15 cellular contexts compared by ENCODE assay signal in the genomic region with DNA sequence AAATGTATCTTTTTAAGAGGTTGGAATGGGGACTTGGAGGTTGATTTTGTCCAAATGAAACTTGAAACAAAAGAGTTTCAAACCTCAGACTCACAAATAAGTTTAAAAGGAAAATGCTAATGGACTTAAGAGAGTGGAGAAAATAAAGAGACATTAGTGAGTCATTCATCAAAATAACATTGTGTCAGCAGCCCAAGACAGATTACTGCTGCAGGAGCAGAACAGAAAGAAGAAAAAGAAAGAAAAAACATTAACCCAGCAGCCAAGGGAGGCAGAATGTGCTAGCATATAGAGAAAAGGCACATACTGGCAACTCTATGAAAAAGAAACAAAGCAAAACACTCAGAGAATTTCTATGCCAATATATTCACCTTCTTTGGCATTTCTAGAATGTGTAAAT. TPM values are rescaled to one million over a fixed set of nuclear protein-coding genes. Genes with fewer than 3 reads are reported as not detected.
A peak's percentile ranks its signal among the peaks of the same experiment; 100 is the strongest.
DNase-seq lines count a peak whose midpoint lies in the region; ATAC-seq and TF ChIP-seq lines count a peak whose summit lies in the region.
"Had no signal": no experiment of that assay in that cellular context is flagged by ENCODE, and none has a peak within 500 bp of the region (broad histone marks: within the 10 kb centered on the region; RNA-seq: fewer than 3 reads in every experiment).

No MANE protein-coding gene starts in this region.

- no peak for TF ChIP-seq EP300 in esophagus muscularis mucosa (IDR thresholded peaks at IDR 0.05)
- TF ChIP-seq EP300 in transverse colon (IDR thresholded peaks at IDR 0.05; ENCODE audit: low read depth), result no peak

- no peak overlapping the region for H3K9ac ChIP-seq in mesenchymal stem cell (ENCODE audit: low read length)

- H3K27me3 ChIP-seq in brain microvascular endothelial cell (replicated peaks), result no peaks in the 10 kb centered on the region
- H3K27me3 ChIP-seq in esophagus muscularis mucosa, result no peaks in the 10 kb centered on the region
- H3K27me3 ChIP-seq in mesenchymal stem cell (ENCODE audit: control insufficient read depth in 1 of 2, insufficient read depth in 1 of 2, low read length in 2 of 2), result no peaks in the 10 kb centered on the region
- H3K27me3 ChIP-seq in transverse colon, result no peaks in the 10 kb centered on the region
- H3K27me3 ChIP-seq: BE2C had no signal

- no peak overlapping the region for H2AFZ ChIP-seq in mesenchymal stem cell (ENCODE audit: low read depth, low read length)

- no peaks in the 10 kb centered on the region for H3K79me1 ChIP-seq in mesenchymal stem cell (replicated peaks; ENCODE audit: low read length, poor library complexity, severe bottlenecking)

- no peak overlapping the region for H2AK5ac ChIP-seq in mesenchymal stem cell (ENCODE audit: low read length, severe bottlenecking)

- no peak for TF ChIP-seq CTCF in brain microvascular endothelial cell (IDR thresholded peaks at IDR 0.05; ENCODE audit: low read depth, low read length, missing control alignments)
- TF ChIP-seq CTCF in esophagus muscularis mucosa (IDR thresholded peaks at IDR 0.05), result no peak
- no peak for TF ChIP-seq CTCF in transverse colon (IDR thresholded peaks at IDR 0.05)

- H3K14ac ChIP-seq in mesenchymal stem cell (ENCODE audit: low read length in 2 of 2), result no peak overlapping the region

- ATAC-seq in GM19463 (IDR thresholded peaks at IDR 0.05; ENCODE audit: unreplicated experiment), result no peak
- ATAC-seq in GM21447 (IDR thresholded peaks at IDR 0.05; ENCODE audit: unreplicated experiment), result no peak
- ATAC-seq: CD8-positive, alpha-beta T cell had no signal

- no peak overlapping the region for H3K18ac ChIP-seq in mesenchymal stem cell (ENCODE audit: low read depth in 1 of 2, low read length in 2 of 2)

- no peak overlapping the region for H2BK120ac ChIP-seq in mesenchymal stem cell (ENCODE audit: low read depth, low read length)

- H4K8ac ChIP-seq in mesenchymal stem cell (ENCODE audit: low read length), result no peak overlapping the region

- no peak overlapping the region for H3K23ac ChIP-seq in mesenchymal stem cell (ENCODE audit: low read length in 2 of 2)

- H4K91ac ChIP-seq in mesenchymal stem cell (ENCODE audit: low read length), result no peak overlapping the region

- H3K4me2 ChIP-seq in mesenchymal stem cell (ENCODE audit: low read length, poor library complexity, severe bottlenecking), result no peak overlapping the region

- peaks cover 3 to 27% (median 24%) of the 10 kb centered on the region in 4 donors for H3K4me1 ChIP-seq in esophagus muscularis mucosa
- H3K4me1 ChIP-seq in mesenchymal stem cell (ENCODE audit: control insufficient read depth, insufficient read depth, low read depth, low read length), result peaks cover 7% of the 10 kb centered on the region
- H3K4me1 ChIP-seq in transverse colon, result peaks cover 0 to 19% (median 10%) of the 10 kb centered on the region in 4 donors

- H3K9me3 ChIP-seq in esophagus muscularis mucosa (no peaks in the 10 kb centered on the region), mesenchymal stem cell (ENCODE audit: control insufficient read depth, low read length) (no peaks in the 10 kb centered on the region), transverse colon (no peaks in the 10 kb centered on the region)
- H3K9me3 ChIP-seq: BE2C had no signal

- no peak overlapping the region for H2BK12ac ChIP-seq in mesenchymal stem cell (ENCODE audit: low read length in 2 of 2)

- DNase-seq in brain microvascular endothelial cell (peak; percentile 16), esophagus muscularis mucosa (ENCODE audit: extremely low spot score) (no peak), mesenchymal stem cell (peak; percentile 49), transverse colon (no peak), activated T-cell treated with anti-CD3 and anti-CD28 coated beads for 4 hours (no peak)
- DNase-seq: BE2C; CD8-positive, alpha-beta T cell; DND-41; H9; KBM-7; NCI-H1092; NCI-H226; NCI-H526 had no signal

- no peak overlapping the region for H2BK5ac ChIP-seq in mesenchymal stem cell (ENCODE audit: low read depth, low read length, poor library complexity, severe bottlenecking)

- no peak overlapping the region for H2BK15ac ChIP-seq in mesenchymal stem cell (ENCODE audit: low read depth, poor library complexity, severe bottlenecking)

- intact Hi-C loops in esophagus muscularis mucosa (cut with DNase I), result no loop called here
- intact Hi-C loops in transverse colon (cut with DNase I; ENCODE audit: low total_unique reads), result no loop called here

- H3K4me3 ChIP-seq in brain microvascular endothelial cell (ENCODE audit: low read depth, low read length) (no peak overlapping the region), esophagus muscularis mucosa (no peak overlapping the region), mesenchymal stem cell (ENCODE audit: insufficient read depth in 1 of 2, low read depth in 1 of 2, low read length in 2 of 2) (no peak overlapping the region), transverse colon (no peak overlapping the region)

- no peak overlapping the region for H3K27ac ChIP-seq in brain microvascular endothelial cell
- peak overlapping the region; percentile 1 to 49 (median 41) for H3K27ac ChIP-seq in esophagus muscularis mucosa (replicated peaks in 1 of 4)
- H3K27ac ChIP-seq in mesenchymal stem cell (ENCODE audit: low read length, poor library complexity, severe bottlenecking), result no peak overlapping the region
- peak overlapping the region in 3 of 4 donors; percentile 13 to 20 (median 15) for H3K27ac ChIP-seq in transverse colon

- TF ChIP-seq POLR2A in esophagus muscularis mucosa (IDR thresholded peaks at IDR 0.05; ENCODE audit: low read depth) (no peak), transverse colon (IDR thresholded peaks at IDR 0.05) (no peak)

- in situ Hi-C loops in brain microvascular endothelial cell (cut with HindIII; ENCODE audit: low pct_ligation_motif_present, low sequenced_read_pairs), result no loop called here
- in situ Hi-C loops in transverse colon (cut with MboI; ENCODE audit: low pct_ligation_motif_present in 1 of 4, low pct_unique_long_range_greater_than_20kb in 1 of 4, low sequenced_read_pairs in 3 of 4), result no loop called here

- H3K36me3 ChIP-seq in brain microvascular endothelial cell (replicated peaks) (no peaks in the 10 kb centered on the region), esophagus muscularis mucosa (peaks cover 6 to 97% (median 40%) of the 10 kb centered on the region in 4 donors), mesenchymal stem cell (ENCODE audit: control insufficient read depth in 1 of 2, insufficient read depth in 2 of 2, low read depth in 1 of 2, low read length in 2 of 2) (peaks cover 2 to 6% of the 10 kb centered on the region in 2 experiments), transverse colon (no peaks in the 10 kb centered on the region)

- H3K4ac ChIP-seq in mesenchymal stem cell (ENCODE audit: low read depth in 1 of 2, low read length in 2 of 2), result no peak overlapping the region

RNA-seq across cellular contexts. Expression of gene ADAMTS9, which starts 42.6 kb away (rescaled TPM):
- total RNA-seq in esophagus muscularis mucosa (100 to 1,000 TPM in 1 of 4 donors, 10 to 100 TPM in 3; 45.3 to 142 (median 56.6) TPM), transverse colon (10 to 100 TPM in 2 of 4 donors, 1 to 10 TPM in 2; 6.3 to 20.1 (median 13.0) TPM)
- polyA plus RNA-seq in mesenchymal stem cell (2013, experiment 1 of 2), result 13.6 TPM
- 12.3 TPM for polyA plus RNA-seq in mesenchymal stem cell (2013, experiment 2 of 2)
- total RNA-seq: CD8-positive, alpha-beta T cell had no signal

Comparison
In these comparisons a context has a peak if more than half of its experiments do, and no peak if none do; other contexts are left out.
1. DNase-seq: peak in brain microvascular endothelial cell (single experiment) and mesenchymal stem cell (single experiment); none in esophagus muscularis mucosa (single experiment), transverse colon (single experiment) and activated T-cell treated with anti-CD3 and anti-CD28 coated beads for 4 hours (single experiment).
2. H3K27ac ChIP-seq: peak in esophagus muscularis mucosa (4 of 4) and transverse colon (3 of 4); none in brain microvascular endothelial cell (single experiment) and mesenchymal stem cell (single experiment).